Comparison of ENCODE assay signal across 12 cellular contexts in genomic region chr13:59666504-59666903, GRCh38.
A peak's percentile ranks its signal among the peaks of the same experiment; 100 is the strongest.
DNase-seq lines count a peak whose midpoint lies in the region; ATAC-seq, FAIRE-seq and TF ChIP-seq lines count a peak whose summit lies in the region.
"Had no signal": no experiment of that assay in that cellular context is flagged by ENCODE, and none has a peak within 500 bp of the region (broad histone marks: within the 10 kb centered on the region; RNA-seq: fewer than 3 reads in every experiment).

No MANE protein-coding gene starts in this region.

- H3K4me3 ChIP-seq in BLaER1 = no peak overlapping the region; the same call in 1 of the 2 replicates
- H3K4me3 ChIP-seq in kidney (ENCODE audit: low read length in 2 of 2) = no peak overlapping the region
- H3K4me3 ChIP-seq: gastrocnemius medialis, upper lobe of left lung had no signal

- no peaks in the 10 kb centered on the region for H3K27me3 Mint-ChIP-seq in WTC11 (ENCODE audit: low read depth)

- POLR2A ChIA-PET in WTC11 (lab: Charles Lee) (no interaction called here), HEK293T (lab: Yijun Ruan, JAX) (no interaction called here)

- peak overlapping the region; percentile 40 for H3K4me2 ChIP-seq in BLaER1

- peaks cover 26% of the 10 kb centered on the region for H3K4me1 Mint-ChIP-seq in WTC11

- H3K27me3 ChIP-seq in BLaER1 = no peaks in the 10 kb centered on the region
- H3K27me3 ChIP-seq: gastrocnemius medialis, upper lobe of left lung had no signal

- peaks cover 4% of the 10 kb centered on the region; the same call in 1 of the 2 replicates for H3K9me3 Mint-ChIP-seq in WTC11
- H3K9me3 Mint-ChIP-seq: activated T-helper 2 cell treated with anti-CD3 and anti-CD28 coated beads, Interferon-gamma antibody, Interleukin-2, Interleukin-4, amounts not matched to agents 10 μg/mL and 5 μg/mL and 100 μg/mL, durations not matched to agents 14 hours and 24 hours and 36 hours had no signal

- peak; percentile 54 for FAIRE-seq in kidney (lab: Jason Lieb, UNC)

- no peak overlapping the region for H3K9ac ChIP-seq in BLaER1
- no peak overlapping the region for H3K9ac ChIP-seq in kidney (ENCODE audit: low read length in 2 of 2)

- no peaks in the 10 kb centered on the region for H4K20me1 ChIP-seq in BLaER1

- CTCF ChIA-PET in WTC11 (lab: Charles Lee) = no interaction called here
- CTCF ChIA-PET in HEK293T (lab: Yijun Ruan, JAX) = no interaction called here

- intact Hi-C loops in kidney (cut with DNase I) = no loop called here

- H3K9me3 ChIP-seq in BLaER1 (peaks cover 28% of the 10 kb centered on the region), kidney (ENCODE audit: control insufficient read depth in 1 of 2, low read length in 2 of 2) (no peaks in the 10 kb centered on the region)
- H3K9me3 ChIP-seq: gastrocnemius medialis, upper lobe of left lung had no signal

- no peak overlapping the region for H3K4me3 Mint-ChIP-seq in WTC11

- peaks cover 12% of the 10 kb centered on the region for H3K36me3 Mint-ChIP-seq in WTC11

- 0 out of 2 replicates have a peak overlapping the region, but pooled peaks have one; percentile 9 for H3K27ac Mint-ChIP-seq in WTC11
- H3K27ac Mint-ChIP-seq: activated T-helper 2 cell treated with anti-CD3 and anti-CD28 coated beads, Interferon-gamma antibody, Interleukin-2, Interleukin-4, amounts not matched to agents 10 μg/mL and 5 μg/mL and 100 μg/mL, durations not matched to agents 14 hours and 24 hours and 36 hours had no signal

- peak overlapping the region; percentile 37; the same call in 1 of the 2 replicates for H3K27ac ChIP-seq in BLaER1
- no peak overlapping the region for H3K27ac ChIP-seq in kidney (ENCODE audit: low read depth in 2 of 2, low read length in 2 of 2)
- H3K27ac ChIP-seq: gastrocnemius medialis, upper lobe of left lung had no signal

- DNase-seq in WTC11 (ENCODE audit: low spot score) (no peak), kidney (no peak), inferior parietal cortex (ENCODE audit: extremely low spot score) (no peak), HEK293T (ENCODE audit: extremely low spot score) (no peak), AG08396 (ENCODE audit: low spot score) (no peak)
- DNase-seq in activated CD4-positive, alpha-beta T cell treated with anti-CD3 and anti-CD28 coated beads, Interleukin-2, amount 50 U/mL, for 1 hour = no peak
- DNase-seq: gastrocnemius medialis, retina, upper lobe of left lung had no signal

- H3K36me3 ChIP-seq in BLaER1 (peaks cover 18% of the 10 kb centered on the region), kidney (ENCODE audit: control insufficient read depth in 1 of 2, insufficient read depth in 2 of 2, low read length in 2 of 2) (no peaks in the 10 kb centered on the region)
- H3K36me3 ChIP-seq: gastrocnemius medialis, upper lobe of left lung had no signal

- H3K4me1 ChIP-seq in BLaER1 (peaks cover 31% of the 10 kb centered on the region), kidney (ENCODE audit: control insufficient read depth in 1 of 2, insufficient read depth in 1 of 2, low read depth in 1 of 2, low read length in 2 of 2) (peaks cover 4 to 7% of the 10 kb centered on the region in 2 donors)
- H3K4me1 ChIP-seq: gastrocnemius medialis had no signal

- no peak for TF ChIP-seq CTCF in WTC11 (IDR thresholded peaks at IDR 0.05)
- no peak for TF ChIP-seq CTCF in kidney (IDR thresholded peaks at IDR 0.05; ENCODE audit: borderline replicate concordance, extremely low read depth, insufficient read depth)

- ATAC-seq in HG02938 (IDR thresholded peaks at IDR 0.05; ENCODE audit: unreplicated experiment) = peak; percentile 85
- no peak for ATAC-seq in WTC11
- ATAC-seq: gastrocnemius medialis had no signal

TF ChIP-seq in WTC11, 78 proteins besides CTCF, POLR2A, EP300 and RAD21:
- TF ChIP-seq, protein P1, sequence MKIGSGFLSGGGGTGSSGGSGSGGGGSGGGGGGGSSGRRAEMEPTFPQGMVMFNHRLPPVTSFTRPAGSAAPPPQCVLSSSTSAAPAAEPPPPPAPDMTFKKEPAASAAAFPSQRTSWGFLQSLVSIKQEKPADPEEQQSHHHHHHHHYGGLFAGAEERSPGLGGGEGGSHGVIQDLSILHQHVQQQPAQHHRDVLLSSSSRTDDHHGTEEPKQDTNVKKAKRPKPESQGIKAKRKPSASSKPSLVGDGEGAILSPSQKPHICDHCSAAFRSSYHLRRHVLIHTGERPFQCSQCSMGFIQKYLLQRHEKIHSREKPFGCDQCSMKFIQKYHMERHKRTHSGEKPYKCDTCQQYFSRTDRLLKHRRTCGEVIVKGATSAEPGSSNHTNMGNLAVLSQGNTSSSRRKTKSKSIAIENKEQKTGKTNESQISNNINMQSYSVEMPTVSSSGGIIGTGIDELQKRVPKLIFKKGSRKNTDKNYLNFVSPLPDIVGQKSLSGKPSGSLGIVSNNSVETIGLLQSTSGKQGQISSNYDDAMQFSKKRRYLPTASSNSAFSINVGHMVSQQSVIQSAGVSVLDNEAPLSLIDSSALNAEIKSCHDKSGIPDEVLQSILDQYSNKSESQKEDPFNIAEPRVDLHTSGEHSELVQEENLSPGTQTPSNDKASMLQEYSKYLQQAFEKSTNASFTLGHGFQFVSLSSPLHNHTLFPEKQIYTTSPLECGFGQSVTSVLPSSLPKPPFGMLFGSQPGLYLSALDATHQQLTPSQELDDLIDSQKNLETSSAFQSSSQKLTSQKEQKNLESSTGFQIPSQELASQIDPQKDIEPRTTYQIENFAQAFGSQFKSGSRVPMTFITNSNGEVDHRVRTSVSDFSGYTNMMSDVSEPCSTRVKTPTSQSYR (CRISPR knock-in tag; IDR thresholded peaks at IDR 0.05) = no peak

TF ChIP-seq in HEK293T, 16 proteins besides CTCF, POLR2A, EP300 and RAD21:
- no peak for TF ChIP-seq ELF4 (IDR thresholded peaks at IDR 0.05)
- no peak for TF ChIP-seq L3MBTL2 (conservative IDR thresholded peaks at IDR 0.05)
- TF ChIP-seq LEF1 (IDR thresholded peaks at IDR 0.05; ENCODE audit: borderline replicate concordance) = no peak
- no peak for TF ChIP-seq ZNF384 (IDR thresholded peaks at IDR 0.05)
- no peak for TF ChIP-seq PKNOX1 (IDR thresholded peaks at IDR 0.05)
- no peak for TF ChIP-seq NFRKB (IDR thresholded peaks at IDR 0.05)
- TF ChIP-seq TARDBP (IDR thresholded peaks at IDR 0.05) = no peak
- TF ChIP-seq FOXM1 (IDR thresholded peaks at IDR 0.05; ENCODE audit: borderline replicate concordance) = no peak
- TF ChIP-seq ARNT (IDR thresholded peaks at IDR 0.05) = no peak
- TF ChIP-seq FOXA1 (IDR thresholded peaks at IDR 0.05) = no peak
- TF ChIP-seq SP1 (IDR thresholded peaks at IDR 0.05) = no peak
- no peak for TF ChIP-seq BHLHE40 (IDR thresholded peaks at IDR 0.05; ENCODE audit: borderline replicate concordance)
- no peak for TF ChIP-seq HDGF (IDR thresholded peaks at IDR 0.05; ENCODE audit: borderline replicate concordance)
- no peak for TF ChIP-seq CTBP1 (IDR thresholded peaks at IDR 0.05; ENCODE audit: borderline replicate concordance)
- TF ChIP-seq SUZ12 (IDR thresholded peaks at IDR 0.05) = no peak
- TF ChIP-seq FOXK2 (IDR thresholded peaks at IDR 0.05) = no peak
TF ChIP-seq in HEK293T: peak in this region for 0.
